8 cellular contexts compared by ENCODE assay signal in the genomic region with DNA sequence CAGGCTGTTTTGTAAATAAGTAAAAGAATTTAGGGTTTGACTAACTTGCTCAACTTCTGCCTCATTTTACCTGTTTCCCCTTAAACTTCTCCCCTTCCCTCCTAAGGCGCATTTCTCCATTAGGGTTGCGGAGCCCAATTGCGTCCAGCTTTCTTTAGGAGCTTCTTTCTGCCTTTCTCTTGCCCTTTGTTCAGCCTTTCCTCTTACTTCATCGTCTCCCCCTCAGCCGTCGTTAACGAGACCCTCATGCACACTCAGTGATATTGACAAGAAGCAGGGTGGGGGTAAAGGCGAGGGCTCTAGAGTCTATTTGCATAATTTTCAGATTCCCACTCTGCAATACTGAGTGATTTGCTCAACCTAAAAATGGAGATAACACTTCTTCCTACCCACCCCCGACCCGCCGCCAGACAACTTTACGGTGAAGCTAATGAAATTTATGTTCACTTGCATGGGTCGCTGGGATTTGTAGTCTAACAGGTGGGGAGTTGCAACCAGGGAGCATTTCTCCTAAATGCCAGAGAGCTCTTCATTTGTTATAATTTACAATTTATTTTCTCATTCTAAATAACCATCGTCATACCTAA. TPM values are rescaled to one million over a fixed set of nuclear protein-coding genes. Genes with fewer than 3 reads are reported as not detected.
A peak's percentile ranks its signal among the peaks of the same experiment; 100 is the strongest.
DNase-seq lines count a peak whose midpoint lies in the region; ATAC-seq and TF ChIP-seq lines count a peak whose summit lies in the region.

No MANE protein-coding gene starts in this region.

- H3K4me1 ChIP-seq in A673 (ENCODE audit: insufficient read depth, low read length, poor library complexity, severe bottlenecking) (peaks cover 13% of the 10 kb centered on the region), mucosa of rectum (ENCODE audit: control insufficient read depth in 2 of 2, insufficient read depth in 2 of 2, low read length in 2 of 2) (peaks cover 19 to 28% of the 10 kb centered on the region in 2 donors), tibial artery (peaks cover 0 to 20% (median 13%) of the 10 kb centered on the region in 4 donors)

- H3K36me3 ChIP-seq in A673 (ENCODE audit: insufficient read depth, low read length, poor library complexity, severe bottlenecking): no peaks in the 10 kb centered on the region
- peaks cover 0 to 5% of the 10 kb centered on the region in 2 donors for H3K36me3 ChIP-seq in mucosa of rectum (ENCODE audit: control insufficient read depth in 2 of 2, insufficient read depth in 2 of 2, low read length in 2 of 2)
- H3K36me3 ChIP-seq in tibial artery: peaks cover 0 to 3% (median 0%) of the 10 kb centered on the region in 3 donors

- CTCF ChIA-PET in A673 (lab: Charles Lee): interaction anchor here (0.6 to 1.3 kb wide), 2 partner anchors 182 to 334 kb away, joined by 4 to 5 read pairs; partner anchors contain the start of gene TRMO

- no peaks in the 10 kb centered on the region for H3K27me3 ChIP-seq in A673 (replicated peaks; ENCODE audit: insufficient read depth, low read depth, low read length, poor library complexity)
- H3K27me3 ChIP-seq in mucosa of rectum (ENCODE audit: control insufficient read depth in 2 of 2, insufficient read depth in 2 of 2, low read length in 2 of 2): no peaks in the 10 kb centered on the region
- H3K27me3 ChIP-seq in tibial artery: no peaks in the 10 kb centered on the region

- ATAC-seq in GM18858 (IDR thresholded peaks at IDR 0.05; ENCODE audit: unreplicated experiment) (no peak), HG03457 (IDR thresholded peaks at IDR 0.05; ENCODE audit: unreplicated experiment) (no peak)

- no peak for TF ChIP-seq CTCF in A673 (conservative IDR thresholded peaks at IDR 0.05; ENCODE audit: low read depth, low read length)
- TF ChIP-seq CTCF in HFFc6 (IDR thresholded peaks at IDR 0.05): no peak
- no peak for TF ChIP-seq CTCF in chondrocyte (IDR thresholded peaks at IDR 0.05)
- no peak for TF ChIP-seq CTCF in tibial artery (IDR thresholded peaks at IDR 0.05)

- H3K27ac Mint-ChIP-seq in HFFc6 (peak overlapping the region; percentile 99), chondrocyte (ENCODE audit: unreplicated experiment) (peak overlapping the region; percentile 98)
- peak overlapping the region; percentile 97 for H3K27ac Mint-ChIP-seq in T-helper 2 cell treated with Interferon-gamma antibody and Interleukin-4, amounts not matched to agents 5 μg/mL and 100 μg/mL, for 36 hours

- H3K27ac ChIP-seq in A673 (ENCODE audit: low read depth, low read length, poor library complexity, severe bottlenecking): peak overlapping the region; percentile 83
- H3K27ac ChIP-seq in mucosa of rectum (ENCODE audit: low read depth in 2 of 2, low read length in 2 of 2): peak overlapping the region; percentile 99
- H3K27ac ChIP-seq in tibial artery: peak overlapping the region; percentile 94

- H3K9ac ChIP-seq in mucosa of rectum (ENCODE audit: low read depth in 1 of 2, low read length in 2 of 2): peak overlapping the region; percentile 84 to 93

- POLR2A ChIA-PET in A673 (lab: Charles Lee; ENCODE audit: low non-redundant PET): interaction anchor here (0.7 kb wide), 1 partner anchor 354 kb away, joined by 7 read pairs; no protein-coding TSS in a partner anchor

- H3K9me3 ChIP-seq in A673 (ENCODE audit: low read depth, low read length, poor library complexity, severe bottlenecking) (no peaks in the 10 kb centered on the region), mucosa of rectum (ENCODE audit: control insufficient read depth in 2 of 2, low read length in 2 of 2) (no peaks in the 10 kb centered on the region), tibial artery (no peaks in the 10 kb centered on the region)

- H3K9me3 Mint-ChIP-seq in HFFc6: no peaks in the 10 kb centered on the region
- H3K9me3 Mint-ChIP-seq in T-helper 2 cell treated with Interferon-gamma antibody and Interleukin-4, amounts not matched to agents 5 μg/mL and 100 μg/mL, for 36 hours: no peaks in the 10 kb centered on the region
- H3K9me3 Mint-ChIP-seq in chondrocyte (ENCODE audit: low read depth): no peaks in the 10 kb centered on the region

- DNase-seq in A673 (ENCODE audit: low spot score) (peak; percentile 66), HFFc6 (no peak), chondrocyte (ENCODE audit: low spot score) (no peak), tibial artery (no peak)
- no peak for DNase-seq in T-helper 2 cell treated with Interferon-gamma antibody and Interleukin-4, amounts not matched to agents 5 μg/mL and 100 μg/mL, for 36 hours (ENCODE audit: low spot score)

- intact Hi-C loops in A673 (cut with micrococcal nuclease; ENCODE audit: unreplicated experiment) (no loop called here), tibial artery (cut with DNase I; ENCODE audit: low total_unique reads) (loop anchor here (5.0 to 10.0 kb wide), 2 partner anchors 202 to 334 kb away; partner anchors contain the start of genes NANS and TRMO)

- H3K4me3 ChIP-seq in A673 (ENCODE audit: low read depth, low read length, poor library complexity, severe bottlenecking) (peak overlapping the region; percentile 75), mucosa of rectum (ENCODE audit: low read length in 2 of 2) (peak overlapping the region; percentile 77 to 89), tibial artery (peak overlapping the region; percentile 71 to 76)

- H3K4me1 Mint-ChIP-seq in HFFc6 (ENCODE audit: low read depth) (peaks cover 42% of the 10 kb centered on the region), chondrocyte (ENCODE audit: low read depth) (peaks cover 44% of the 10 kb centered on the region)
- H3K4me1 Mint-ChIP-seq in T-helper 2 cell treated with Interferon-gamma antibody and Interleukin-4, amounts not matched to agents 5 μg/mL and 100 μg/mL, for 36 hours (ENCODE audit: low read depth): peaks cover 17% of the 10 kb centered on the region

- H3K4me3 Mint-ChIP-seq in HFFc6 (peak overlapping the region; percentile 90), chondrocyte (ENCODE audit: unreplicated experiment) (peak overlapping the region; percentile 89)
- H3K4me3 Mint-ChIP-seq in T-helper 2 cell treated with Interferon-gamma antibody and Interleukin-4, amounts not matched to agents 5 μg/mL and 100 μg/mL, for 36 hours: peak overlapping the region; percentile 98

- no TSS peak for BruUV-seq in A673 (replicated peaks; lab: Mats Ljungman, UMichigan)

- H3K36me3 Mint-ChIP-seq in HFFc6 (ENCODE audit: low read depth): peaks cover 28% of the 10 kb centered on the region
- peaks cover 2% of the 10 kb centered on the region for H3K36me3 Mint-ChIP-seq in T-helper 2 cell treated with Interferon-gamma antibody and Interleukin-4, amounts not matched to agents 5 μg/mL and 100 μg/mL, for 36 hours (ENCODE audit: low read depth)
- H3K36me3 Mint-ChIP-seq in chondrocyte (ENCODE audit: low read depth): no peaks in the 10 kb centered on the region

- H3K27me3 Mint-ChIP-seq in HFFc6 (ENCODE audit: insufficient read depth): peaks cover 1% of the 10 kb centered on the region; the same call in 1 of the 2 replicates
- H3K27me3 Mint-ChIP-seq in T-helper 2 cell treated with Interferon-gamma antibody and Interleukin-4, amounts not matched to agents 5 μg/mL and 100 μg/mL, for 36 hours (ENCODE audit: low read depth): peaks cover 7% of the 10 kb centered on the region
- H3K27me3 Mint-ChIP-seq in chondrocyte (ENCODE audit: low read depth): no peaks in the 10 kb centered on the region

RNA-seq across cellular contexts. Expression of gene TBC1D2, which starts 1.3 kb away (rescaled TPM):
- total RNA-seq in A673 (2021) (2.8 and 3.2 TPM in 2 replicates), chondrocyte (24.3 to 30.8 TPM (median 24.5 TPM) in 3 replicates)
- total RNA-seq in HFFc6 (2021; fragmentation: NEBNext Ultra II Directional; extraction: Animal tissue kit (Norgen Biotek cat#: 25700)): 10 to 100 TPM; 31.9 to 39.4 (median 36.5) TPM
